9 cellular contexts compared by ENCODE assay signal in genomic region chr2:46239847-46240181, GRCh38. TPM values are rescaled to one million over a fixed set of nuclear protein-coding genes. Genes with fewer than 3 reads are reported as not detected.
DNase-seq lines count a peak whose midpoint lies in the region; ATAC-seq and TF ChIP-seq lines count a peak whose summit lies in the region.
"Had no signal": no experiment of that assay in that cellular context is flagged by ENCODE, and none has a peak within 500 bp of the region (broad histone marks: within the 10 kb centered on the region; RNA-seq: fewer than 3 reads in every experiment).

No MANE protein-coding gene starts in this region.

- no peak overlapping the region for H4K91ac ChIP-seq in mesenchymal stem cell (ENCODE audit: low read length)

- 98% methylated on average over 2 of the region's 4 CpGs for WGBS in mesenchymal stem cell

- H3K4me1 ChIP-seq in mesenchymal stem cell (ENCODE audit: control insufficient read depth, insufficient read depth, low read depth, low read length), result no peaks in the 10 kb centered on the region

- TF ChIP-seq CTCF in osteocyte (IDR thresholded peaks at IDR 0.05), result no peak

- no peak overlapping the region for H2BK5ac ChIP-seq in mesenchymal stem cell (ENCODE audit: low read depth, low read length, poor library complexity, severe bottlenecking)

- no peak overlapping the region for H2AK5ac ChIP-seq in mesenchymal stem cell (ENCODE audit: low read length, severe bottlenecking)

- H4K8ac ChIP-seq in mesenchymal stem cell (ENCODE audit: low read length), result no peak overlapping the region

- no peak overlapping the region for H2BK120ac ChIP-seq in mesenchymal stem cell (ENCODE audit: low read depth, low read length)

- intact Hi-C loops in cardiac septum (cut with DNase I), result no loop called here

- H3K36me3 Mint-ChIP-seq in osteocyte (ENCODE audit: unreplicated experiment), result no peaks in the 10 kb centered on the region

- no peak overlapping the region for H2AFZ ChIP-seq in mesenchymal stem cell (ENCODE audit: low read depth, low read length)

- peaks cover 7% of the 10 kb centered on the region for H3K27me3 Mint-ChIP-seq in osteocyte (ENCODE audit: unreplicated experiment)

- no peak overlapping the region for H3K4me3 Mint-ChIP-seq in osteocyte (ENCODE audit: unreplicated experiment)

- H3K27ac ChIP-seq in mesenchymal stem cell (ENCODE audit: low read length, poor library complexity, severe bottlenecking), result no peak overlapping the region
- H3K27ac ChIP-seq: C4-2B had no signal

- H3K18ac ChIP-seq in mesenchymal stem cell (ENCODE audit: low read depth in 1 of 2, low read length in 2 of 2), result peak overlapping the region in 1 of 2 experiments; percentile 84

- no peak overlapping the region for H3K23ac ChIP-seq in mesenchymal stem cell (ENCODE audit: low read length in 2 of 2)

- H3K4me3 ChIP-seq in mesenchymal stem cell (ENCODE audit: insufficient read depth in 1 of 2, low read depth in 1 of 2, low read length in 2 of 2), result peak overlapping the region in 1 of 2 experiments; percentile 7

- peaks cover 6% of the 10 kb centered on the region for H3K9me3 ChIP-seq in mesenchymal stem cell (ENCODE audit: control insufficient read depth, low read length)

- no peak overlapping the region for H2BK15ac ChIP-seq in mesenchymal stem cell (ENCODE audit: low read depth, poor library complexity, severe bottlenecking)

- no peaks in the 10 kb centered on the region for H3K9me3 Mint-ChIP-seq in osteocyte (ENCODE audit: unreplicated experiment)

- H3K36me3 ChIP-seq in mesenchymal stem cell (ENCODE audit: control insufficient read depth in 1 of 2, insufficient read depth in 2 of 2, low read depth in 1 of 2, low read length in 2 of 2), result no peaks in the 10 kb centered on the region

- peak overlapping the region in 1 of 2 experiments; percentile 38 for H3K4ac ChIP-seq in mesenchymal stem cell (ENCODE audit: low read depth in 1 of 2, low read length in 2 of 2)

- peak; percentile 96 for ATAC-seq in GM19025 (IDR thresholded peaks at IDR 0.05; ENCODE audit: low read depth, unreplicated experiment)
- ATAC-seq in HG02852 (IDR thresholded peaks at IDR 0.05; ENCODE audit: unreplicated experiment), result no peak

- H3K27ac Mint-ChIP-seq in osteocyte (ENCODE audit: unreplicated experiment), result no peak overlapping the region

- peaks cover 0 to 4% of the 10 kb centered on the region in 2 experiments for H3K27me3 ChIP-seq in mesenchymal stem cell (ENCODE audit: control insufficient read depth in 1 of 2, insufficient read depth in 1 of 2, low read length in 2 of 2)

- H3K14ac ChIP-seq in mesenchymal stem cell (ENCODE audit: low read length in 2 of 2), result peak overlapping the region in 1 of 2 experiments; percentile 75

- no peaks in the 10 kb centered on the region for H3K4me1 Mint-ChIP-seq in osteocyte (ENCODE audit: unreplicated experiment)

- peak; percentile 25 for DNase-seq in T follicular helper cell (ENCODE audit: low read depth)
- DNase-seq in activated T-helper 1 cell treated with anti-CD3 and anti-CD28 coated beads, Interleukin-2, amount 50 U/mL, for 16 hours (ENCODE audit: low read depth in 1 of 2, low spot score in 1 of 2), result peak; percentile 15 to 38
- peak; percentile 29 to 45 for DNase-seq in stimulated activated CD4-positive, alpha-beta T cell treated with anti-CD3 and anti-CD28 coated beads, Interleukin-1b, Interleukin-23, amount 100 ng/mL, for 4 hours (ENCODE audit: low read depth in 2 of 2)
- no peak for DNase-seq in mesenchymal stem cell
- no peak for DNase-seq in osteocyte (ENCODE audit: extremely low spot score, unreplicated experiment)
- DNase-seq in cardiac septum (ENCODE audit: low spot score), result no peak

- peak overlapping the region in 1 of 2 experiments; percentile 92 for H2BK12ac ChIP-seq in mesenchymal stem cell (ENCODE audit: low read length in 2 of 2)

- no peaks in the 10 kb centered on the region for H3K79me1 ChIP-seq in mesenchymal stem cell (replicated peaks; ENCODE audit: low read length, poor library complexity, severe bottlenecking)

- no peak overlapping the region for H3K9ac ChIP-seq in mesenchymal stem cell (ENCODE audit: low read length)

- H3K4me2 ChIP-seq in mesenchymal stem cell (ENCODE audit: low read length, poor library complexity, severe bottlenecking), result no peak overlapping the region

RNA-seq across cellular contexts. Expression of gene EPAS1, which starts 57.4 kb away (rescaled TPM):
- 237 TPM for polyA plus RNA-seq in mesenchymal stem cell (2013, experiment 1 of 2)
- 244 TPM for polyA plus RNA-seq in mesenchymal stem cell (2013, experiment 2 of 2)
- total RNA-seq in osteocyte, result 11.0 and 14.1 TPM in 2 replicates
- 139 TPM for total RNA-seq in cardiac septum

Comparison
In these comparisons a context has a peak if more than half of its experiments do, and no peak if none do; other contexts are left out.
1. DNase-seq: peak in T follicular helper cell (single experiment), activated T-helper 1 cell treated with anti-CD3 and anti-CD28 coated beads, Interleukin-2, amount 50 U/mL, for 16 hours (2 of 2) and stimulated activated CD4-positive, alpha-beta T cell treated with anti-CD3 and anti-CD28 coated beads, Interleukin-1b, Interleukin-23, amount 100 ng/mL, for 4 hours (2 of 2); none in mesenchymal stem cell (single experiment), osteocyte (single experiment) and cardiac septum (single experiment).